In the genomic region with DNA sequence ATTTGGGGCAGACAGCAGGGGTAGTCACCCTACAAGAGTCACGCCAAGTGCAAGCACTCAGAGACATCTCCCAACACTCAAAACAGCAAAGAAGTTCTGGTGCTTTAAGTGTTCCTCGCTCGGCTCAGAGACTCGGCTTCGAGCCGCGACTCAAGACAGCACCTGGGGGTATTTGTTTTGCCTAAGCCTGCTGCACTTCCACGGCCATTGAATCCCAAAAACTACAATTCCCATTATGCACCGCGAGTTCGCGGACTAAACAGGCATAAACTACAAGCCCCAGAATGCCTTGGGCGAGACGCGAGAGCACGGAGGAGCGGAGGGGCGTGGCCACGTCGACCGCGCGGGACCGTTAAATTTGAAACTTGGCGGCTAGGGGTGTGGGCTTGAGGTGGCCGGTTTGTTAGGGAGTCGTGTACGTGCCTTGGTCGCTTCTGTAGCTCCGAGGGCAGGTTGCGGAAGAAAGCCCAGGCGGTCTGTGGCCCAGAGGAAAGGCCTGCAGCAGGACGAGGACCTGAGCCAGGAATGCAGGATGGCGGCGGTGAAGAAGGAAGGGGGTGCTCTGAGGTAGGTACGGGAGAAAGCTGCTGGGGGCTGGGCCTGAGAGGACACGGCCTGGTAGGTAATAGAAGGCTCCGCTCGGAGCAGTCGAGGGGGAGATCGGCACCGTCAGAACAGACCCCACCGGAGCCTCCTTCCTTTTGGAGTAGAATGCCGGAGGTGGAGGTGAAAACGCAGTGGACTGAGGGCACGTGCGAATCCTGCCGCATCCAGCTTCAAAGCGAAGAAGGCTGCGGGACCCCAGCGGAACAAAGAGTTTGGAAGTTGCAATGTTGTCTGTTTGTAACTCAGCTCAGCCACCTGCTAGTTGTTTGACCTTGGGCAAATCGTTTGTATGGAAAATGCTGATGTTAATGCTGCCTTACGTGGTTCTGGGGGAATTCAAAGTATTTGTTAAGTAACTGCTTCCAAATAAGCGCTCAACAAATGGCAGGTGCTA, we compare ENCODE assay signal across 1 cellular context.
A peak's percentile ranks its signal among the peaks of the same experiment; 100 is the strongest.
TF ChIP-seq lines count a peak whose summit lies in the region.

TSS of gene BUB1B (plus strand) at position 381 of the 1,000 bp plus-strand sequence. CDS start at position 533, 152 bp downstream.

TF ChIP-seq in HepG2, 621 proteins besides CTCF, POLR2A, EP300 and RAD21 (continued from another document):
- peak; percentile 54; the same call in 1 of the 2 replicates for TF ChIP-seq ZNF512B (CRISPR knock-in tag; IDR thresholded peaks at IDR 0.05; ENCODE audit: borderline replicate concordance)
- peak; percentile 77; the same call in 1 of the 2 replicates for TF ChIP-seq ZNF816 (CRISPR knock-in tag; IDR thresholded peaks at IDR 0.05; ENCODE audit: borderline replicate concordance)
- no peak for TF ChIP-seq NFE2L1 (CRISPR knock-in tag; IDR thresholded peaks at IDR 0.05; ENCODE audit: borderline replicate concordance)
- TF ChIP-seq, protein P1, sequence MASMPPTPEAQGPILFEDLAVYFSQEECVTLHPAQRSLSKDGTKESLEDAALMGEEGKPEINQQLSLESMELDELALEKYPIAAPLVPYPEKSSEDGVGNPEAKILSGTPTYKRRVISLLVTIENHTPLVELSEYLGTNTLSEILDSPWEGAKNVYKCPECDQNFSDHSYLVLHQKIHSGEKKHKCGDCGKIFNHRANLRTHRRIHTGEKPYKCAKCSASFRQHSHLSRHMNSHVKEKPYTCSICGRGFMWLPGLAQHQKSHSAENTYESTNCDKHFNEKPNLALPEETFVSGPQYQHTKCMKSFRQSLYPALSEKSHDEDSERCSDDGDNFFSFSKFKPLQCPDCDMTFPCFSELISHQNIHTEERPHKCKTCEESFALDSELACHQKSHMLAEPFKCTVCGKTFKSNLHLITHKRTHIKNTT (CRISPR knock-in tag; IDR thresholded peaks at IDR 0.05): no peak
- no peak for TF ChIP-seq TERF1 (CRISPR knock-in tag; IDR thresholded peaks at IDR 0.05)
- no peak for TF ChIP-seq XBP1 (CRISPR knock-in tag; IDR thresholded peaks at IDR 0.05)
- TF ChIP-seq TFDP2 (CRISPR knock-in tag; IDR thresholded peaks at IDR 0.05): peak; percentile 100
- peak; percentile 72; the same call in 1 of the 2 replicates for TF ChIP-seq ZNF772 (CRISPR knock-in tag; IDR thresholded peaks at IDR 0.05)
- TF ChIP-seq STAT5B (CRISPR knock-in tag; IDR thresholded peaks at IDR 0.05): no peak
- no peak for TF ChIP-seq ZBTB14 (CRISPR knock-in tag; IDR thresholded peaks at IDR 0.05)
- TF ChIP-seq, protein P2, sequence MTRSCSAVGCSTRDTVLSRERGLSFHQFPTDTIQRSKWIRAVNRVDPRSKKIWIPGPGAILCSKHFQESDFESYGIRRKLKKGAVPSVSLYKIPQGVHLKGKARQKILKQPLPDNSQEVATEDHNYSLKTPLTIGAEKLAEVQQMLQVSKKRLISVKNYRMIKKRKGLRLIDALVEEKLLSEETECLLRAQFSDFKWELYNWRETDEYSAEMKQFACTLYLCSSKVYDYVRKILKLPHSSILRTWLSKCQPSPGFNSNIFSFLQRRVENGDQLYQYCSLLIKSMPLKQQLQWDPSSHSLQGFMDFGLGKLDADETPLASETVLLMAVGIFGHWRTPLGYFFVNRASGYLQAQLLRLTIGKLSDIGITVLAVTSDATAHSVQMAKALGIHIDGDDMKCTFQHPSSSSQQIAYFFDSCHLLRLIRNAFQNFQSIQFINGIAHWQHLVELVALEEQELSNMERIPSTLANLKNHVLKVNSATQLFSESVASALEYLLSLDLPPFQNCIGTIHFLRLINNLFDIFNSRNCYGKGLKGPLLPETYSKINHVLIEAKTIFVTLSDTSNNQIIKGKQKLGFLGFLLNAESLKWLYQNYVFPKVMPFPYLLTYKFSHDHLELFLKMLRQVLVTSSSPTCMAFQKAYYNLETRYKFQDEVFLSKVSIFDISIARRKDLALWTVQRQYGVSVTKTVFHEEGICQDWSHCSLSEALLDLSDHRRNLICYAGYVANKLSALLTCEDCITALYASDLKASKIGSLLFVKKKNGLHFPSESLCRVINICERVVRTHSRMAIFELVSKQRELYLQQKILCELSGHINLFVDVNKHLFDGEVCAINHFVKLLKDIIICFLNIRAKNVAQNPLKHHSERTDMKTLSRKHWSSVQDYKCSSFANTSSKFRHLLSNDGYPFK (CRISPR knock-in tag; IDR thresholded peaks at IDR 0.05; ENCODE audit: borderline replicate concordance): peak; percentile 77; the same call in 1 of the 2 replicates
- peak; percentile 50; the same call in 1 of the 2 replicates for TF ChIP-seq ZNF331 (CRISPR knock-in tag; IDR thresholded peaks at IDR 0.05)
- peak; percentile 93 for TF ChIP-seq ZNF784 (CRISPR knock-in tag; IDR thresholded peaks at IDR 0.05; ENCODE audit: borderline replicate concordance)
- TF ChIP-seq ZNF431 (CRISPR knock-in tag; IDR thresholded peaks at IDR 0.05; ENCODE audit: borderline replicate concordance, low read depth): peak; percentile 48; the same call in 1 of the 2 replicates
- TF ChIP-seq, protein P3, sequence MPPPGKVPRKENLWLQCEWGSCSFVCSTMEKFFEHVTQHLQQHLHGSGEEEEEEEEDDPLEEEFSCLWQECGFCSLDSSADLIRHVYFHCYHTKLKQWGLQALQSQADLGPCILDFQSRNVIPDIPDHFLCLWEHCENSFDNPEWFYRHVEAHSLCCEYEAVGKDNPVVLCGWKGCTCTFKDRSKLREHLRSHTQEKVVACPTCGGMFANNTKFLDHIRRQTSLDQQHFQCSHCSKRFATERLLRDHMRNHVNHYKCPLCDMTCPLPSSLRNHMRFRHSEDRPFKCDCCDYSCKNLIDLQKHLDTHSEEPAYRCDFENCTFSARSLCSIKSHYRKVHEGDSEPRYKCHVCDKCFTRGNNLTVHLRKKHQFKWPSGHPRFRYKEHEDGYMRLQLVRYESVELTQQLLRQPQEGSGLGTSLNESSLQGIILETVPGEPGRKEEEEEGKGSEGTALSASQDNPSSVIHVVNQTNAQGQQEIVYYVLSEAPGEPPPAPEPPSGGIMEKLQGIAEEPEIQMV (CRISPR knock-in tag; IDR thresholded peaks at IDR 0.05; ENCODE audit: low read depth): peak; percentile 77; the same call in 1 of the 2 replicates
